In genomic region chr9:76395381-76395780, GRCh38 we compare ENCODE assay signal across 7 cellular contexts. TPM values are rescaled to one million over a fixed set of nuclear protein-coding genes. Genes with fewer than 3 reads are reported as not detected.
DNase-seq lines count a peak whose midpoint lies in the region; ATAC-seq and TF ChIP-seq lines count a peak whose summit lies in the region.

No MANE protein-coding gene starts in this region.

- TF ChIP-seq CTCF in HEK293 (tag by site-specific recombination; IDR thresholded peaks at IDR 0.05) (no peak), RWPE1 (conservative IDR thresholded peaks at IDR 0.05; ENCODE audit: low read depth) (no peak), glutamatergic neuron (IDR thresholded peaks at IDR 0.05; ENCODE audit: partially characterized antibody, unreplicated experiment) (no peak)

- H3K9me3 ChIP-seq in HEK293 (ENCODE audit: control insufficient read depth, insufficient read depth, low read depth, low read length), result no peaks in the 10 kb centered on the region

- POLR2A ChIA-PET in HEK293 (lab: Yijun Ruan, JAX) (interaction anchor here (1.1 to 3.6 kb wide), 11 partner anchors 11 to 74 kb away, joined by 3 to 40 read pairs (median 11); partner anchors contain the start of gene GCNT1), RWPE1 (lab: Yijun Ruan, JAX; ENCODE audit: low non-redundant PET) (no interaction called here)

- H3K4me1 Mint-ChIP-seq in glutamatergic neuron (ENCODE audit: low read depth, unreplicated experiment), result no peaks in the 10 kb centered on the region

- H3K27ac Mint-ChIP-seq in glutamatergic neuron (ENCODE audit: unreplicated experiment), result peak overlapping the region; percentile 39

- no peaks in the 10 kb centered on the region for H3K4me1 ChIP-seq in HEK293 (ENCODE audit: control insufficient read depth, insufficient read depth, low read length)

- H3K36me3 Mint-ChIP-seq in glutamatergic neuron (ENCODE audit: unreplicated experiment), result no peaks in the 10 kb centered on the region

- H3K27me3 Mint-ChIP-seq in glutamatergic neuron (ENCODE audit: unreplicated experiment), result no peaks in the 10 kb centered on the region

- CTCF ChIA-PET in HEK293 (lab: Yijun Ruan, JAX) (interaction anchor here (0.7 to 3.0 kb wide), 4 partner anchors 9 to 51 kb away, joined by 4 to 16 read pairs (median 4); no protein-coding TSS in a partner anchor), RWPE1 (lab: Yijun Ruan, JAX) (interaction anchor here (0.6 to 2.1 kb wide), 3 partner anchors 25 to 769 kb away, joined by 3 to 13 read pairs (median 3); no protein-coding TSS in a partner anchor)

- H3K27ac ChIP-seq in HEK293 (ENCODE audit: extremely low read depth, low read depth, low read length) (0 out of 2 replicates have a peak overlapping the region, but pooled peaks have one; percentile 98), RWPE1 (peak overlapping the region; percentile 89), skin epidermis (peak overlapping the region in 19 of 21 experiments; percentile 79 to 98 (median 90))

- peaks cover 0 to 22% of the 10 kb centered on the region in 2 experiments; a peak in 1 of 3 replicates for H3K36me3 ChIP-seq in HEK293 (ENCODE audit: control insufficient read depth in 2 of 2, insufficient read depth in 1 of 2, low read length in 2 of 2)

- ATAC-seq in GM18873 (IDR thresholded peaks at IDR 0.05; ENCODE audit: low FRiP score, unreplicated experiment) (no peak), HG03460 (IDR thresholded peaks at IDR 0.05; ENCODE audit: unreplicated experiment) (no peak)

- H3K9me3 Mint-ChIP-seq in glutamatergic neuron (ENCODE audit: unreplicated experiment), result peaks cover 7% of the 10 kb centered on the region

- H3K4me3 ChIP-seq in HEK293 (ENCODE audit: low read depth, low read length), result no peak overlapping the region
- H3K4me3 ChIP-seq in skin epidermis, result peak overlapping the region in 5 of 7 experiments; percentile 67 to 96 (median 89)

- no peak for DNase-seq in RWPE1 (ENCODE audit: low spot score)
- no peak for DNase-seq in glutamatergic neuron
- no peak for DNase-seq in stimulated activated CD4-positive, alpha-beta T cell treated with anti-CD3 and anti-CD28 coated beads, Interleukin-4, amount 100 ng/mL, for 4 hours

- H3K4me3 Mint-ChIP-seq in glutamatergic neuron (ENCODE audit: unreplicated experiment), result peak overlapping the region; percentile 58

TF ChIP-seq in HEK293, 187 proteins besides CTCF, POLR2A, EP300 and RAD21:
- TF ChIP-seq ZNF785 (tag by site-specific recombination; IDR thresholded peaks at IDR 0.05), result no peak
- no peak for TF ChIP-seq GLIS1 (tag by site-specific recombination; IDR thresholded peaks at IDR 0.05)
- TF ChIP-seq ZNF223 (tag by site-specific recombination; IDR thresholded peaks at IDR 0.05), result no peak
- TF ChIP-seq ZNF121 (tag by site-specific recombination; IDR thresholded peaks at IDR 0.05), result peak; percentile 92
- no peak for TF ChIP-seq EGR2 (tag by site-specific recombination; IDR thresholded peaks at IDR 0.05; ENCODE audit: low read depth)
- TF ChIP-seq PRDM1 (tag by site-specific recombination; IDR thresholded peaks at IDR 0.05), result peak; percentile 95

RNA-seq across cellular contexts. Expression of gene RFK, which starts 1.2 kb away (rescaled TPM):
- total RNA-seq in glutamatergic neuron (ENCODE audit: unreplicated experiment), result 12.7 TPM
